In genomic region chr17:17750881-17751280, GRCh38 we compare ENCODE assay signal across 8 cellular contexts.
DNase-seq lines count a peak whose midpoint lies in the region; ATAC-seq and TF ChIP-seq lines count a peak whose summit lies in the region.

No MANE protein-coding gene starts in this region.

- peak overlapping the region; percentile 92 for H3K4me3 Mint-ChIP-seq in activated naive CD4-positive, alpha-beta T cell treated with anti-CD3 and anti-CD28 coated beads for 36 hours

- TF ChIP-seq CTCF in RWPE1 (conservative IDR thresholded peaks at IDR 0.05; ENCODE audit: low read depth): no peak

- peak overlapping the region; percentile 91 for H3K27ac ChIP-seq in RWPE1

- POLR2A ChIA-PET in RWPE1 (lab: Yijun Ruan, JAX; ENCODE audit: low non-redundant PET): no interaction called here

- H3K36me3 Mint-ChIP-seq in activated naive CD4-positive, alpha-beta T cell treated with anti-CD3 and anti-CD28 coated beads for 36 hours (ENCODE audit: low read depth): no peaks in the 10 kb centered on the region

- peaks cover 61% of the 10 kb centered on the region for H3K4me1 Mint-ChIP-seq in activated naive CD4-positive, alpha-beta T cell treated with anti-CD3 and anti-CD28 coated beads for 36 hours (ENCODE audit: low read depth)

- H3K9me3 Mint-ChIP-seq in activated naive CD4-positive, alpha-beta T cell treated with anti-CD3 and anti-CD28 coated beads for 36 hours: no peaks in the 10 kb centered on the region

- no peak for ATAC-seq in GM21423 (IDR thresholded peaks at IDR 0.05; ENCODE audit: unreplicated experiment)

- CTCF ChIA-PET in activated naive CD4-positive, alpha-beta T cell treated with anti-CD3 and anti-CD28 coated beads for 36 hours (lab: Charles Lee): interaction anchor here (0.5 to 0.9 kb wide), 3 partner anchors 9 to 272 kb away, joined by 3 read pairs; no protein-coding TSS in a partner anchor
- CTCF ChIA-PET in RWPE1 (lab: Yijun Ruan, JAX): no interaction called here

- peak overlapping the region; percentile 98 for H3K27ac Mint-ChIP-seq in activated naive CD4-positive, alpha-beta T cell treated with anti-CD3 and anti-CD28 coated beads for 36 hours

- H3K27me3 Mint-ChIP-seq in activated naive CD4-positive, alpha-beta T cell treated with anti-CD3 and anti-CD28 coated beads for 36 hours (ENCODE audit: low read depth): no peaks in the 10 kb centered on the region

- DNase-seq in activated naive CD4-positive, alpha-beta T cell treated with anti-CD3 and anti-CD28 coated beads for 36 hours: peak; percentile 71
- no peak for DNase-seq in activated naive CD4-positive, alpha-beta T cell (lab: John Stamatoyannopoulos, UW)
- DNase-seq in RWPE1 (ENCODE audit: low spot score) (no peak), HuH-7.5 (ENCODE audit: low spot score) (no peak), HK-2 (ENCODE audit: unreplicated experiment) (no peak)
- peak; percentile 11 for DNase-seq in effector CD8-positive, alpha-beta T cell (lab: John Stamatoyannopoulos, UW)
- DNase-seq in stimulated activated CD8-positive, alpha-beta memory T cell treated with anti-CD3 and anti-CD28 coated beads, Interleukin-7, amount 100 ng/mL, for 4 hours (ENCODE audit: low read depth in 2 of 2): peak; percentile 14

- intact Hi-C loops in activated naive CD4-positive, alpha-beta T cell treated with anti-CD3 and anti-CD28 coated beads for 36 hours (cut with micrococcal nuclease): loop anchor here (2.0 kb wide), 1 partner anchor 470 kb away; the partner anchor contains the start of gene COPS3

Comparison
In these comparisons a context has a peak if more than half of its experiments do, and no peak if none do; other contexts are left out.
1. DNase-seq: peak in activated naive CD4-positive, alpha-beta T cell treated with anti-CD3 and anti-CD28 coated beads for 36 hours (single experiment), effector CD8-positive, alpha-beta T cell (single experiment) and stimulated activated CD8-positive, alpha-beta memory T cell treated with anti-CD3 and anti-CD28 coated beads, Interleukin-7, amount 100 ng/mL, for 4 hours (2 of 2); none in activated naive CD4-positive, alpha-beta T cell (0 of 4), RWPE1 (single experiment), HuH-7.5 (single experiment) and HK-2 (single experiment).